14 cellular contexts compared by ENCODE assay signal in the genomic region with DNA sequence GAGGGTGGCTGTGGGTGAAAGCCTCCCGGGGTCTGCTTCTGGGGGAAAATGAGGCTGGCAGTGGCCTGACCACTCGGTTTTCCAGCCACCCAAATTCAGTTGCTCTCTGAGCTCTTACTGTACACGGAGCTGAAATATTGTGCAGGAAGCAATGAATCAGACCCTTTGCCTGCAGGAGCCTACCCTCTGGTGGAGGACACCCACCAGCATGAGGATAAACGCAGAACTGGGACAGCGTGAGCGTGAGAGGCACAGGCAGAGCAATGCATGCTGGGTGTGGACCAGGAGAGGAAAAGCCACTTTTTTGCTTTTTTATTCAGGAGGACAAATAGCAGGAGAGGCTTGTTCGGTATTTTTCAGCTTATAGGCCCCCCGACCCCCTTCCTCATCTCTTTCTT.
A peak's percentile ranks its signal among the peaks of the same experiment; 100 is the strongest.
DNase-seq lines count a peak whose midpoint lies in the region; ATAC-seq, FAIRE-seq and TF ChIP-seq lines count a peak whose summit lies in the region.
"Had no signal": no experiment of that assay in that cellular context is flagged by ENCODE, and none has a peak within 500 bp of the region (broad histone marks: within the 10 kb centered on the region; RNA-seq: fewer than 3 reads in every experiment).

No MANE protein-coding gene starts in this region.

- H2AFZ ChIP-seq in HepG2 (ENCODE audit: low read length), result no peak overlapping the region

- no peak overlapping the region for H3K27ac Mint-ChIP-seq in natural killer cell treated with Interleukin-12 subunit alpha and Interleukin-12 subunit beta and Interleukin-15 and Interleukin-18, amount 100 ng/mL, for 72 hours
- H3K27ac Mint-ChIP-seq: HFFc6 had no signal

- ATAC-seq in HepG2 (peak; percentile 22; the same call in 2 of the 3 replicates), right lobe of liver (no peak), aorta (ENCODE audit: low FRiP score) (peak; percentile 19), HG02763 (IDR thresholded peaks at IDR 0.05; ENCODE audit: unreplicated experiment) (no peak)
- ATAC-seq in natural killer cell treated with Interleukin-12 subunit alpha and Interleukin-12 subunit beta and Interleukin-15 and Interleukin-18, amount 100 ng/mL, for 72 hours, result no peak

- no peaks in the 10 kb centered on the region for H3K36me3 Mint-ChIP-seq in natural killer cell treated with Interleukin-12 subunit alpha and Interleukin-12 subunit beta and Interleukin-15 and Interleukin-18, amount 100 ng/mL, for 72 hours

- no peaks in the 10 kb centered on the region for H3K79me2 ChIP-seq in HepG2 (ENCODE audit: insufficient read depth, low read length)

- no peak for TF ChIP-seq RAD21 in HepG2 (CRISPR knock-in tag; IDR thresholded peaks at IDR 0.05)

- H3K4me3 ChIP-seq in HepG2 (replicated peaks in 1 of 3; ENCODE audit: insufficient read depth in 1 of 3, low read depth in 2 of 3, low read length in 3 of 3), result no peak overlapping the region
- H3K4me3 ChIP-seq in right lobe of liver, result no peak overlapping the region
- H3K4me3 ChIP-seq in aorta (ENCODE audit: low read length in 2 of 2), result no peak overlapping the region

- TF ChIP-seq EP300 in HepG2 (IDR thresholded peaks at IDR 0.05; ENCODE audit: low read depth in 2 of 2, low read length in 2 of 2) (no peak), HepG2 (CRISPR knock-in tag; IDR thresholded peaks at IDR 0.05; ENCODE audit: borderline replicate concordance) (no peak)

- peaks cover 25 to 32% of the 10 kb centered on the region in 2 donors for H3K4me1 Mint-ChIP-seq in natural killer cell treated with Interleukin-12 subunit alpha and Interleukin-12 subunit beta and Interleukin-15 and Interleukin-18, amount 100 ng/mL, for 72 hours (ENCODE audit: low read depth in 2 of 2)

- DNase-seq in HepG2 (ENCODE audit: low spot score), result no peak
- DNase-seq in right lobe of liver, result no peak
- DNase-seq in natural killer cell treated with Interleukin-12 subunit alpha and Interleukin-12 subunit beta and Interleukin-15 and Interleukin-18, amount 100 ng/mL, for 72 hours (ENCODE audit: low spot score), result no peak
- no peak for DNase-seq in aorta
- no peak for DNase-seq in activated T-cell treated with anti-CD3 and anti-CD28 coated beads for 4 hours
- no peak for DNase-seq in dermis blood vessel endothelial cell
- DNase-seq: ACHN, cerebellar nuclear complex, HFFc6, NCI-H1436 treated with DMSO at 0.1 percent for 48 hours, OCI-M1 had no signal

- no TSS peak for BruUV-seq in HepG2 (replicated peaks; lab: Mats Ljungman, UMichigan)

- H3K4me3 Mint-ChIP-seq in natural killer cell treated with Interleukin-12 subunit alpha and Interleukin-12 subunit beta and Interleukin-15 and Interleukin-18, amount 100 ng/mL, for 72 hours, result peak overlapping the region; percentile 38
- H3K4me3 Mint-ChIP-seq: HFFc6 had no signal

- H3K27ac ChIP-seq in HepG2 (ENCODE audit: extremely low read length, insufficient read depth, low read length), result no peak overlapping the region
- no peak overlapping the region for H3K27ac ChIP-seq in right lobe of liver
- H3K27ac ChIP-seq in cingulate gyrus (ENCODE audit: low read depth, low read length), result peak overlapping the region; percentile 49
- no peak overlapping the region for H3K27ac ChIP-seq in aorta (ENCODE audit: low read depth in 1 of 2, low read length in 2 of 2)

- H3K9me3 Mint-ChIP-seq in natural killer cell treated with Interleukin-12 subunit alpha and Interleukin-12 subunit beta and Interleukin-15 and Interleukin-18, amount 100 ng/mL, for 72 hours, result no peaks in the 10 kb centered on the region

- WGBS in HepG2 (ENCODE audit: low lambda C conversion rate), result 27% methylated on average over 8 of the region's 8 CpGs
- 76% methylated on average over 5 of the region's 8 CpGs for WGBS in right lobe of liver (ENCODE audit: insufficient coverage, low coverage, low lambda C conversion rate, missing lambda C conversion rate)
- 78 to 83% methylated on average over 7 to 8 of the region's 8 CpGs for WGBS in aorta, 2 donors

- H3K27me3 Mint-ChIP-seq in natural killer cell treated with Interleukin-12 subunit alpha and Interleukin-12 subunit beta and Interleukin-15 and Interleukin-18, amount 100 ng/mL, for 72 hours, result peaks cover 0 to 1% of the 10 kb centered on the region in 2 donors

- POLR2A ChIA-PET in HepG2 (lab: Yijun Ruan, JAX), result no interaction called here

- H4K20me1 ChIP-seq in HepG2 (ENCODE audit: insufficient read depth, low read length), result no peaks in the 10 kb centered on the region

- H3K4me2 ChIP-seq in HepG2 (ENCODE audit: low read depth, low read length), result no peak overlapping the region

- H3K36me3 ChIP-seq in HepG2 (replicated peaks in 1 of 2; ENCODE audit: control insufficient read depth in 1 of 2, insufficient read depth in 2 of 2, low read length in 2 of 2), result no peaks in the 10 kb centered on the region
- no peaks in the 10 kb centered on the region for H3K36me3 ChIP-seq in right lobe of liver
- no peaks in the 10 kb centered on the region for H3K36me3 ChIP-seq in aorta (ENCODE audit: control insufficient read depth in 1 of 2, insufficient read depth in 2 of 2, low read length in 1 of 2)

- H3K4me1 ChIP-seq in HepG2 (ENCODE audit: insufficient read depth, low read length) (no peaks in the 10 kb centered on the region), right lobe of liver (no peaks in the 10 kb centered on the region), aorta (ENCODE audit: control insufficient read depth in 1 of 2, insufficient read depth in 2 of 2, low read length in 2 of 2) (no peaks in the 10 kb centered on the region)

- no peak for FAIRE-seq in HepG2 (lab: Jason Lieb, UNC)
- FAIRE-seq: frontal cortex had no signal

- CTCF ChIA-PET in HepG2 (lab: Yijun Ruan, JAX; ENCODE audit: low intra/inter-chr PET ratio, low total read pairs), result no interaction called here

- TF ChIP-seq CTCF in HepG2 (CRISPR knock-in tag; IDR thresholded peaks at IDR 0.05) (no peak), right lobe of liver (IDR thresholded peaks at IDR 0.05) (no peak)

- in situ Hi-C loops in HepG2 (cut with HindIII; ENCODE audit: extremely low pct_ligation_motif_present, low pct_unique_long_range_greater_than_20kb), result no loop called here

- no peak overlapping the region for H3K9ac ChIP-seq in HepG2 (ENCODE audit: insufficient read depth, low read depth, low read length)

- H3K9me3 ChIP-seq in HepG2 (ENCODE audit: low read length) (no peaks in the 10 kb centered on the region), right lobe of liver (no peaks in the 10 kb centered on the region), aorta (ENCODE audit: control insufficient read depth, low read length) (no peaks in the 10 kb centered on the region)

- H3K27me3 ChIP-seq in HepG2 (ENCODE audit: control insufficient read depth in 1 of 2, insufficient read depth in 2 of 2, low read length in 2 of 2) (peaks cover 8 to 23% of the 10 kb centered on the region in 2 experiments; a peak in 3 of 5 replicates), right lobe of liver (no peaks in the 10 kb centered on the region), aorta (ENCODE audit: control insufficient read depth in 1 of 2, insufficient read depth in 2 of 2, low read length in 1 of 2) (no peaks in the 10 kb centered on the region)

- intact Hi-C loops in HepG2 (cut with micrococcal nuclease; ENCODE audit: unreplicated experiment) (no loop called here), right lobe of liver (cut with DNase I) (no loop called here), aorta (cut with DNase I) (no loop called here)

- no peak for TF ChIP-seq POLR2A in HepG2 (IDR thresholded peaks at IDR 0.05; ENCODE audit: insufficient read depth in 1 of 2, low read depth in 2 of 2, low read length in 2 of 2)
- TF ChIP-seq POLR2A in right lobe of liver (IDR thresholded peaks at IDR 0.05), result no peak

TF ChIP-seq in HepG2, 621 proteins besides CTCF, POLR2A, EP300 and RAD21 (continues in another document):
- no peak for TF ChIP-seq ZNF382 (CRISPR knock-in tag; IDR thresholded peaks at IDR 0.05; ENCODE audit: borderline replicate concordance)
- TF ChIP-seq, protein P1, sequence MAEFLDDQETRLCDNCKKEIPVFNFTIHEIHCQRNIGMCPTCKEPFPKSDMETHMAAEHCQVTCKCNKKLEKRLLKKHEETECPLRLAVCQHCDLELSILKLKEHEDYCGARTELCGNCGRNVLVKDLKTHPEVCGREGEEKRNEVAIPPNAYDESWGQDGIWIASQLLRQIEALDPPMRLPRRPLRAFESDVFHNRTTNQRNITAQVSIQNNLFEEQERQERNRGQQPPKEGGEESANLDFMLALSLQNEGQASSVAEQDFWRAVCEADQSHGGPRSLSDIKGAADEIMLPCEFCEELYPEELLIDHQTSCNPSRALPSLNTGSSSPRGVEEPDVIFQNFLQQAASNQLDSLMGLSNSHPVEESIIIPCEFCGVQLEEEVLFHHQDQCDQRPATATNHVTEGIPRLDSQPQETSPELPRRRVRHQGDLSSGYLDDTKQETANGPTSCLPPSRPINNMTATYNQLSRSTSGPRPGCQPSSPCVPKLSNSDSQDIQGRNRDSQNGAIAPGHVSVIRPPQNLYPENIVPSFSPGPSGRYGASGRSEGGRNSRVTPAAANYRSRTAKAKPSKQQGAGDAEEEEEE (CRISPR knock-in tag; IDR thresholded peaks at IDR 0.05; ENCODE audit: borderline replicate concordance), result no peak
- TF ChIP-seq, protein P2, sequence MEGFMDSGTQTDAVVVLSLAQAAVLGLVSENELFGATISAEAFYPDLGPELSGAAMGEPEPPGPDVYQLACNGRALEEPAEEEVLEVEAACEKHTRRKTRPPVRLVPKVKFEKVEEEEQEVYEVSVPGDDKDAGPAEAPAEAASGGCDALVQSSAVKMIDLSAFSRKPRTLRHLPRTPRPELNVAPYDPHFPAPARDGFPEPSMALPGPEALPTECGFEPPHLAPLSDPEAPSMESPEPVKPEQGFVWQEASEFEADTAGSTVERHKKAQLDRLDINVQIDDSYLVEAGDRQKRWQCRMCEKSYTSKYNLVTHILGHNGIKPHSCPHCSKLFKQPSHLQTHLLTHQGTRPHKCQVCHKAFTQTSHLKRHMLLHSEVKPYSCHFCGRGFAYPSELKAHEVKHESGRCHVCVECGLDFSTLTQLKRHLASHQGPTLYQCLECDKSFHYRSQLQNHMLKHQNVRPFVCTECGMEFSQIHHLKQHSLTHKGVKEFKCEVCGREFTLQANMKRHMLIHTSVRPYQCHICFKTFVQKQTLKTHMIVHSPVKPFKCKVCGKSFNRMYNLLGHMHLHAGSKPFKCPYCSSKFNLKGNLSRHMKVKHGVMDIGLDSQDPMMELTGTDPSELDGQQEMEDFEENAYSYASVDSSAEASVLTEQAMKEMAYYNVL (CRISPR knock-in tag; IDR thresholded peaks at IDR 0.05; ENCODE audit: borderline replicate concordance), result no peak
- TF ChIP-seq, protein P3, sequence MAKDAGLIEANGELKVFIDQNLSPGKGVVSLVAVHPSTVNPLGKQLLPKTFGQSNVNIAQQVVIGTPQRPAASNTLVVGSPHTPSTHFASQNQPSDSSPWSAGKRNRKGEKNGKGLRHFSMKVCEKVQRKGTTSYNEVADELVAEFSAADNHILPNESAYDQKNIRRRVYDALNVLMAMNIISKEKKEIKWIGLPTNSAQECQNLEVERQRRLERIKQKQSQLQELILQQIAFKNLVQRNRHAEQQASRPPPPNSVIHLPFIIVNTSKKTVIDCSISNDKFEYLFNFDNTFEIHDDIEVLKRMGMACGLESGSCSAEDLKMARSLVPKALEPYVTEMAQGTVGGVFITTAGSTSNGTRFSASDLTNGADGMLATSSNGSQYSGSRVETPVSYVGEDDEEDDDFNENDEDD (CRISPR knock-in tag; IDR thresholded peaks at IDR 0.05; ENCODE audit: borderline replicate concordance), result no peak
- TF ChIP-seq BRCA1 (CRISPR knock-in tag; IDR thresholded peaks at IDR 0.05), result no peak
- no peak for TF ChIP-seq ZNF672 (CRISPR knock-in tag; IDR thresholded peaks at IDR 0.05)

Comparison
In these comparisons a context has a peak if more than half of its experiments do, and no peak if none do; other contexts are left out.
1. ATAC-seq: peak in HepG2 (single experiment) and aorta (single experiment); none in right lobe of liver (0 of 4), natural killer cell treated with Interleukin-12 subunit alpha and Interleukin-12 subunit beta and Interleukin-15 and Interleukin-18, amount 100 ng/mL, for 72 hours (0 of 2) and HG02763 (single experiment).